8 cellular contexts compared by ENCODE assay signal in the genomic region with DNA sequence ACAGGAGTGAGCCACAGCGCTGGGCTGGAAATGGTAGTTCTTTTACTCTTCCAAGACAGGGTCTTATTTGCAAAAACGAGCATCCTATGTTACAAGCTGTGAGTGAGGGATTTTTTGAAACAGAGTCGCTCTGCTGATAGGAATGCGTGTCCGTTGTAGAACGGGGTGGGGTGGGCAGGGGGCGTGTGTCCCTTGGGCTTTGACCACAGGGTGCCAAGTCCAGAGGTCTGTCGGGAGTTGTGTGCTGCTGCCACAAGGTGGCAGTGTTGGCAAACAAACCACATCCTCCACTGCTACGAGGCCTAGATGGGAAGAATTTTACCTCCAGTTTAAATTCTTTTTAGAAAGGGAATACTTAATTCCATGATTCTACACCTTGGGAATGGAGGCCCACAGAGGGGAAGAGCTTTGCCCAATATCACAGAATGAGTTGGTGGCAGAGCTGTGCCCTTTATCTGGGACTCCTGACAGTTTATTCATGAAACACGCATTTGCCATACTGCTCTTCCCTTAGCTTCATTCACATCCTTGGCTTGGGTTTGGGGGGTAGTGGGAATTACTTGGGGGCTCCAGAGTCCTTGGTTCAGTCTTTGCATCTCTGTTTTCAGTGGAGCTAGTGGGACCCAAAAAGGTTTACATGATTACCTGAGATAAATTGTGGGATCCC. TPM values are rescaled to one million over a fixed set of nuclear protein-coding genes. Genes with fewer than 3 reads are reported as not detected.
DNase-seq lines count a peak whose midpoint lies in the region; ATAC-seq and TF ChIP-seq lines count a peak whose summit lies in the region.

No MANE protein-coding gene starts in this region.

- no peak overlapping the region for H3K4me3 ChIP-seq in lower leg skin (ENCODE audit: low read depth, poor library complexity, severe bottlenecking)

- no peak for TF ChIP-seq POLR2A in lower leg skin (IDR thresholded peaks at IDR 0.05)

- 16% methylated on average over 10 of the region's 10 CpGs for WGBS in lower leg skin, 2 donors

- no peak for DNase-seq in AG09319 (ENCODE audit: extremely low read depth, low read depth)
- peak; percentile 13 for DNase-seq in GOT3 (lab: John Stamatoyannopoulos, UW)
- peak; percentile 5 for DNase-seq in NCI-H510A (lab: John Stamatoyannopoulos, UW)
- peak; percentile 90 for DNase-seq in activated CD4-positive, alpha-beta T cell treated with anti-CD3 and anti-CD28 coated beads, Interleukin-2, amount 10 ng/mL, durations not matched to agents 24 days and 14 days
- DNase-seq in dermis blood vessel endothelial cell: peak; percentile 89
- peak; percentile 53 to 91 for DNase-seq in lower leg skin (ENCODE audit: low spot score in 2 of 2)
- DNase-seq in stimulated activated CD8-positive, alpha-beta memory T cell treated with anti-CD3 and anti-CD28 coated beads, Interleukin-12 subunit alpha, Interleukin-12 subunit beta, amount 100 ng/mL, for 4 hours (ENCODE audit: low read depth): peak; percentile 29

- no peak overlapping the region for H3K4me3 Mint-ChIP-seq in activated CD4-positive, alpha-beta T cell treated with anti-CD3 and anti-CD28 coated beads, Interleukin-2, amount 10 ng/mL, durations not matched to agents 24 days and 14 days

- peaks cover 2% of the 10 kb centered on the region for H3K27me3 Mint-ChIP-seq in activated CD4-positive, alpha-beta T cell treated with anti-CD3 and anti-CD28 coated beads, Interleukin-2, amount 10 ng/mL, durations not matched to agents 24 days and 14 days

- ATAC-seq in HG02981 (IDR thresholded peaks at IDR 0.05; ENCODE audit: unreplicated experiment): no peak

- H3K9me3 Mint-ChIP-seq in activated CD4-positive, alpha-beta T cell treated with anti-CD3 and anti-CD28 coated beads, Interleukin-2, amount 10 ng/mL, durations not matched to agents 24 days and 14 days: no peaks in the 10 kb centered on the region

- intact Hi-C loops in activated CD4-positive, alpha-beta T cell treated with anti-CD3 and anti-CD28 coated beads, Interleukin-2, amount 10 ng/mL, durations not matched to agents 24 days and 14 days (cut with micrococcal nuclease): loop anchor here (1.0 kb wide), 2 partner anchors 98 to 184 kb away; no protein-coding TSS in a partner anchor
- intact Hi-C loops in lower leg skin (cut with DNase I; ENCODE audit: low total_unique reads): loop anchor here (10.0 kb wide), 1 partner anchor 178 kb away; a partner anchor contains a TSS

- no peak overlapping the region for H3K27ac Mint-ChIP-seq in activated CD4-positive, alpha-beta T cell treated with anti-CD3 and anti-CD28 coated beads, Interleukin-2, amount 10 ng/mL, durations not matched to agents 24 days and 14 days

- H3K4me1 Mint-ChIP-seq in activated CD4-positive, alpha-beta T cell treated with anti-CD3 and anti-CD28 coated beads, Interleukin-2, amount 10 ng/mL, durations not matched to agents 24 days and 14 days: peaks cover 23% of the 10 kb centered on the region

- TF ChIP-seq CTCF in AG09319 (IDR thresholded peaks at IDR 0.05; ENCODE audit: low read depth, low read length) (peak; percentile 78), lower leg skin (IDR thresholded peaks at IDR 0.05) (peak in 1 of 3 donors; percentile 69)

- no peaks in the 10 kb centered on the region for H3K36me3 Mint-ChIP-seq in activated CD4-positive, alpha-beta T cell treated with anti-CD3 and anti-CD28 coated beads, Interleukin-2, amount 10 ng/mL, durations not matched to agents 24 days and 14 days (ENCODE audit: low read depth)

RNA-seq across cellular contexts. Expression of a gene that starts 30.6 kb away (rescaled TPM):
- total RNA-seq in activated CD4-positive, alpha-beta T cell treated with anti-CD3 and anti-CD28 coated beads, Interleukin-2, amount 10 ng/mL, durations not matched to agents 24 days and 14 days: 7.7 and 8.3 TPM in 2 replicates
- total RNA-seq in dermis blood vessel endothelial cell (3.2 and 13.5 TPM in 2 replicates), lower leg skin (1 to 10 TPM; 3.7 to 8.8 (median 6.5) TPM)
